ENCODE assay signal across 21 cellular contexts in genomic region chr10:130333185-130333584, GRCh38.
A peak's percentile ranks its signal among the peaks of the same experiment; 100 is the strongest.
DNase-seq lines count a peak whose midpoint lies in the region; ATAC-seq, FAIRE-seq and TF ChIP-seq lines count a peak whose summit lies in the region.
"Had no signal": no experiment of that assay in that cellular context is flagged by ENCODE, and none has a peak within 500 bp of the region (broad histone marks: within the 10 kb centered on the region; RNA-seq: fewer than 3 reads in every experiment).

No MANE protein-coding gene starts in this region.

- H4K20me1 ChIP-seq in SK-N-SH (ENCODE audit: insufficient read depth), result no peaks in the 10 kb centered on the region
- H4K20me1 ChIP-seq in K562 (replicated peaks; ENCODE audit: control insufficient read depth, insufficient read depth, low read length), result no peaks in the 10 kb centered on the region

- no peaks in the 10 kb centered on the region for H3K36me3 ChIP-seq in SK-N-SH (replicated peaks in 1 of 2; ENCODE audit: control insufficient read depth in 1 of 2, insufficient read depth in 2 of 2, low read length in 1 of 2)
- H3K36me3 ChIP-seq in K562 (ENCODE audit: control insufficient read depth, insufficient read depth, low read length), result no peaks in the 10 kb centered on the region

- no peak for ATAC-seq in SK-N-SH treated with all-trans-retinoic acid at 6 μM for 48 hours
- ATAC-seq in K562, result no peak
- no peak for ATAC-seq in GM19395 (IDR thresholded peaks at IDR 0.05; ENCODE audit: unreplicated experiment)
- ATAC-seq: CD8-positive, alpha-beta T cell had no signal

- H3K79me2 ChIP-seq in SK-N-SH (ENCODE audit: insufficient read depth), result no peaks in the 10 kb centered on the region
- no peaks in the 10 kb centered on the region for H3K79me2 ChIP-seq in K562 (ENCODE audit: control insufficient read depth, insufficient read depth, low read length)

- intact Hi-C loops in K562 (cut with micrococcal nuclease), result no loop called here

- TF ChIP-seq CTCF in SK-N-SH (IDR thresholded peaks at IDR 0.05), result no peak
- TF ChIP-seq CTCF in K562 (IDR thresholded peaks at IDR 0.05 in 2 of 3, conservative IDR thresholded peaks at IDR 0.05 in 1 of 3; ENCODE audit: insufficient read depth in 2 of 3, low read depth in 1 of 3, low read length in 3 of 3), result no peak

- H3K27me3 ChIP-seq in SK-N-SH (ENCODE audit: insufficient read depth) (no peaks in the 10 kb centered on the region), K562 (ENCODE audit: control insufficient read depth in 2 of 2, insufficient read depth in 2 of 2, low read length in 2 of 2) (peaks cover 0 to 10% of the 10 kb centered on the region in 2 experiments; a peak in 1 of 5 replicates)

- no peak for TF ChIP-seq POLR2A in K562 (conservative IDR thresholded peaks at IDR 0.05)

- TF ChIP-seq RAD21 in SK-N-SH (IDR thresholded peaks at IDR 0.05; ENCODE audit: low read length) (peak; percentile 35; the same call in 1 of the 2 replicates), K562 (CRISPR knock-in tag; conservative IDR thresholded peaks at IDR 0.05 in 1 of 2, IDR thresholded peaks at IDR 0.05 in 1 of 2) (no peak)

- H3K4me1 ChIP-seq in SK-N-SH (ENCODE audit: control insufficient read depth in 1 of 2, insufficient read depth in 2 of 2, low read depth in 1 of 2, low read length in 1 of 2), result peaks cover 0 to 4% of the 10 kb centered on the region in 2 experiments; a peak in 1 of 4 replicates
- H3K4me1 ChIP-seq in K562 (replicated peaks in 1 of 2; ENCODE audit: control insufficient read depth in 2 of 2, insufficient read depth in 2 of 2, low read length in 2 of 2), result no peaks in the 10 kb centered on the region

- 18% methylated on average over 2 of the region's 2 CpGs for WGBS in SK-N-SH (ENCODE audit: low lambda C conversion rate)
- 0% methylated on average over 1 of the region's 2 CpGs for WGBS in K562 (ENCODE audit: insufficient coverage, low coverage, missing lambda C conversion rate)

- H3K27ac ChIP-seq in SK-N-SH (ENCODE audit: low read depth in 2 of 2, low read length in 1 of 2) (no peak overlapping the region), K562 (ENCODE audit: extremely low read depth, low read depth, low read length) (no peak overlapping the region), substantia nigra (ENCODE audit: low read depth, low read length, poor library complexity, severe bottlenecking) (no peak overlapping the region)
- H3K27ac ChIP-seq: epithelial cell of prostate, skin epidermis had no signal

- CTCF ChIA-PET in SK-N-SH (lab: Yijun Ruan, JAX) (interaction anchor here (0.8 to 7.5 kb wide), 3 partner anchors 140 to 146 kb away, joined by 3 to 35 read pairs (median 4); no protein-coding TSS in a partner anchor), K562 (lab: Yijun Ruan, JAX; ENCODE audit: low intra/inter-chr PET ratio) (no interaction called here)

- H2AFZ ChIP-seq in SK-N-SH (ENCODE audit: low read depth) (no peak overlapping the region), K562 (ENCODE audit: low read depth, low read length) (no peak overlapping the region)

- H3K4me2 ChIP-seq in SK-N-SH (no peak overlapping the region), K562 (ENCODE audit: insufficient read depth, low read length) (no peak overlapping the region)

- TF ChIP-seq EP300 in SK-N-SH (IDR thresholded peaks at IDR 0.05; ENCODE audit: borderline replicate concordance in 1 of 2, low read depth in 1 of 2, low read length in 1 of 2), result no peak
- TF ChIP-seq EP300 in K562 (IDR thresholded peaks at IDR 0.05; ENCODE audit: low read length), result no peak

- H3K9me1 ChIP-seq in K562 (ENCODE audit: control insufficient read depth, insufficient read depth, low read length), result no peaks in the 10 kb centered on the region

- no peaks in the 10 kb centered on the region for H3K9me3 ChIP-seq in SK-N-SH
- H3K9me3 ChIP-seq in K562 (replicated peaks; ENCODE audit: control insufficient read depth, insufficient read depth, low read depth, low read length), result no peaks in the 10 kb centered on the region

- H3K9me2 ChIP-seq in SK-N-SH, result no peaks in the 10 kb centered on the region

- no peaks in the 10 kb centered on the region for H3F3A ChIP-seq in SK-N-SH (replicated peaks; ENCODE audit: insufficient read depth)

- no peak for FAIRE-seq in K562 (lab: Jason Lieb, UNC)
- FAIRE-seq: HTR-8/SVneo had no signal

- no TSS peak for BruUV-seq in K562 (replicated peaks; lab: Mats Ljungman, UMichigan)

- DNase-seq in SK-N-SH (no peak), NAMALWA (ENCODE audit: low spot score) (peak; percentile 44), K562 (ENCODE audit: extremely low read depth in 1 of 4, low spot score in 3 of 4) (no peak), NCI-H1417 treated with DMSO at 0.1 percent for 48 hours (lab: John Stamatoyannopoulos, UW) (no peak), substantia nigra (lab: John Stamatoyannopoulos, UW) (no peak), 8988T (no peak)
- DNase-seq: activated CD4-positive, alpha-beta memory T cell treated with anti-CD3 and anti-CD28 coated beads, Interleukin-2, amount 10 ng/mL, durations not matched to agents 7 days and 5 days; CD8-positive, alpha-beta T cell; DMS79 treated with DMSO at 0.1 percent for 48 hours; foreskin fibroblast; HCEC 1CT; hippocampal formation; NCI-H187; NCI-H2227 treated with DMSO at 0.1 percent for 48 hours; Right ventricle myocardium superior; stimulated activated naive CD4-positive, alpha-beta T cell had no signal

- POLR2A ChIA-PET in SK-N-SH (lab: Yijun Ruan, JAX) (no interaction called here), K562 (lab: Yijun Ruan, JAX) (no interaction called here)

- H3K9ac ChIP-seq in SK-N-SH (no peak overlapping the region), K562 (ENCODE audit: insufficient read depth in 1 of 2, low read depth in 2 of 2, low read length in 2 of 2) (no peak overlapping the region)

- H3K4me3 ChIP-seq in SK-N-SH (ENCODE audit: low read depth in 2 of 2, low read length in 1 of 2) (no peak overlapping the region), K562 (no peak overlapping the region)
- H3K4me3 ChIP-seq: skin epidermis had no signal

- in situ Hi-C loops in K562 (cut with MboI), result no loop called here

TF ChIP-seq in SK-N-SH, 30 proteins besides CTCF, POLR2A, EP300 and RAD21:
- no peak for TF ChIP-seq YY1 (IDR thresholded peaks at IDR 0.05; ENCODE audit: low read depth)

TF ChIP-seq in SK-N-SH treated with all-trans-retinoic acid at 6 μM for 48 hours, 23 proteins besides CTCF, POLR2A, EP300 and RAD21 (continues in another document):
- TF ChIP-seq ESRRG (CRISPR knock-in tag; IDR thresholded peaks at IDR 0.05), result no peak
- TF ChIP-seq TCF4 (CRISPR knock-in tag; IDR thresholded peaks at IDR 0.05; ENCODE audit: borderline replicate concordance), result no peak
- TF ChIP-seq ZNF565 (CRISPR knock-in tag; conservative IDR thresholded peaks at IDR 0.05; ENCODE audit: low read depth), result no peak
- TF ChIP-seq, protein P1, sequence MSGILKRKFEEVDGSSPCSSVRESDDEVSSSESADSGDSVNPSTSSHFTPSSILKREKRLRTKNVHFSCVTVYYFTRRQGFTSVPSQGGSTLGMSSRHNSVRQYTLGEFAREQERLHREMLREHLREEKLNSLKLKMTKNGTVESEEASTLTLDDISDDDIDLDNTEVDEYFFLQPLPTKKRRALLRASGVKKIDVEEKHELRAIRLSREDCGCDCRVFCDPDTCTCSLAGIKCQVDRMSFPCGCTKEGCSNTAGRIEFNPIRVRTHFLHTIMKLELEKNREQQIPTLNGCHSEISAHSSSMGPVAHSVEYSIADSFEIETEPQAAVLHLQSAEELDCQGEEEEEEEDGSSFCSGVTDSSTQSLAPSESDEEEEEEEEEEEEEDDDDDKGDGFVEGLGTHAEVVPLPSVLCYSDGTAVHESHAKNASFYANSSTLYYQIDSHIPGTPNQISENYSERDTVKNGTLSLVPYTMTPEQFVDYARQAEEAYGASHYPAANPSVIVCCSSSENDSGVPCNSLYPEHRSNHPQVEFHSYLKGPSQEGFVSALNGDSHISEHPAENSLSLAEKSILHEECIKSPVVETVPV (CRISPR knock-in tag; IDR thresholded peaks at IDR 0.05), result no peak
- no peak for TF ChIP-seq TOX (CRISPR knock-in tag; IDR thresholded peaks at IDR 0.05; ENCODE audit: borderline replicate concordance)
- TF ChIP-seq RARB (CRISPR knock-in tag; IDR thresholded peaks at IDR 0.05), result no peak
- TF ChIP-seq ZFP3 (CRISPR knock-in tag; IDR thresholded peaks at IDR 0.05), result no peak
- no peak for TF ChIP-seq ZFP30 (CRISPR knock-in tag; IDR thresholded peaks at IDR 0.05)
- no peak for TF ChIP-seq CSDC2 (CRISPR knock-in tag; IDR thresholded peaks at IDR 0.05)

TF ChIP-seq in K562, 482 proteins besides CTCF, POLR2A, EP300 and RAD21:
- TF ChIP-seq DACH1 (IDR thresholded peaks at IDR 0.05; ENCODE audit: partially characterized antibody) (peak; percentile 5), NR2C1 (IDR thresholded peaks at IDR 0.05) (no peak), NR2C1 (tag; IDR thresholded peaks at IDR 0.05) (no peak)

Comparison
In these comparisons a context has a peak if more than half of its experiments do, and no peak if none do; other contexts are left out.
1. Of the 27 proteins assayed by ChIP-seq in both K562 and SK-N-SH: peak only in K562: none; only in SK-N-SH: RAD21; in both: none; in neither: 26.